Comparison of ENCODE assay signal across 14 cellular contexts in the genomic region with DNA sequence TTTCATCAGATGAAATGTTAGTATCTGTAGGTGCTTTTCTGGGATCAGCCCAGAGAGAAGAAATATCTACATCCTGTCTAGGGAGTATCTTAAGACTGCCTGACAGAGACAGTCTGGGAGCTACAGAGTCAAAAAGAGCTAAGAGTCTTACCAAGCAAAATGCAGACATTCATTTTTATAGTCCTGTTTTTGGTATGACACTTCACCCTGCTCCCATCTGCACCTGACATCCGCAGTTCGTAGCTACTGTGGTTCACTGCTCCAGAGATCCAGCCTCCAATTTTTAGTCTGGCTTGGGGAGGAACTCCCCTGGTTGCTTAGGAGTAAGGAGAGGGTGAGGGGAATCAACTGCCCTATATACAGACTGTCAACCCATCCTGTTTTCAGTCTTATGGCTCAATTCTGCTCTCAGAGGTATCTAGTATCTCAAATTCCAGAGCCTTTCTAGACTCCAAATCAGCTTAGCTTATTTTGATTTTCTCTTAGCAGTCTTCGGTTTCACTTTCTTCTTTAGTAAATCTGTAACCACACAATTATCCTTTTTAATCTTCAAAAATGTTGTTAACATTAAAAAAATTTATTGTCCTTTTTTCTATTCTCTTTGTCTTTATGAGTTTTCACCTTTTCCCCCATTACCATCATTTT.
DNase-seq lines count a peak whose midpoint lies in the region; ATAC-seq and TF ChIP-seq lines count a peak whose summit lies in the region.
"Had no signal": no experiment of that assay in that cellular context is flagged by ENCODE, and none has a peak within 500 bp of the region (broad histone marks: within the 10 kb centered on the region; RNA-seq: fewer than 3 reads in every experiment).

No MANE protein-coding gene starts in this region.

- H3K9me3 ChIP-seq in CD8-positive, alpha-beta T cell (ENCODE audit: low read length): no peaks in the 10 kb centered on the region
- H3K9me3 ChIP-seq: A549 had no signal

- H3K4me3 Mint-ChIP-seq in activated CD4-positive, alpha-beta T cell treated with anti-CD3 and anti-CD28 coated beads, Interleukin-2, amount 10 ng/mL, durations not matched to agents 24 days and 14 days: peak overlapping the region; percentile 18
- no peak overlapping the region for H3K4me3 Mint-ChIP-seq in CD8-positive, alpha-beta T cell
- H3K4me3 Mint-ChIP-seq: activated naive CD4-positive, alpha-beta T cell treated with anti-CD3 and anti-CD28 coated beads, Interleukin-2, amount 50 U/mL, for 24 hours; dendritic cell treated with granulocyte-macrophage colony-stimulating factor and Interleukin-4, amounts not matched to agents 40 ng/mL and 50 ng/mL, for 4 days; memory B cell had no signal

- H3K27me3 Mint-ChIP-seq in activated CD4-positive, alpha-beta T cell treated with anti-CD3 and anti-CD28 coated beads, Interleukin-2, amount 10 ng/mL, durations not matched to agents 24 days and 14 days: peaks cover 36% of the 10 kb centered on the region
- peaks cover 9% of the 10 kb centered on the region for H3K27me3 Mint-ChIP-seq in CD8-positive, alpha-beta T cell (ENCODE audit: low read depth)

- H3K27me3 ChIP-seq in CD8-positive, alpha-beta T cell (ENCODE audit: insufficient read depth, low read length): no peaks in the 10 kb centered on the region

- H3K36me3 ChIP-seq in CD8-positive, alpha-beta T cell (ENCODE audit: insufficient read depth, low read length): no peaks in the 10 kb centered on the region

- no peaks in the 10 kb centered on the region for H3K4me1 ChIP-seq in CD8-positive, alpha-beta T cell (ENCODE audit: insufficient read depth, low read length)
- H3K4me1 ChIP-seq: A549 had no signal

- no peaks in the 10 kb centered on the region for H3K36me3 Mint-ChIP-seq in activated CD4-positive, alpha-beta T cell treated with anti-CD3 and anti-CD28 coated beads, Interleukin-2, amount 10 ng/mL, durations not matched to agents 24 days and 14 days (ENCODE audit: low read depth)
- H3K36me3 Mint-ChIP-seq in CD8-positive, alpha-beta T cell: no peaks in the 10 kb centered on the region
- H3K36me3 Mint-ChIP-seq: activated naive CD4-positive, alpha-beta T cell treated with anti-CD3 and anti-CD28 coated beads, Interleukin-2, amount 50 U/mL, for 24 hours; memory B cell had no signal

- intact Hi-C loops in activated CD4-positive, alpha-beta T cell treated with anti-CD3 and anti-CD28 coated beads, Interleukin-2, amount 10 ng/mL, durations not matched to agents 24 days and 14 days (cut with micrococcal nuclease): no loop called here
- intact Hi-C loops in sciatic nerve (cut with DNase I): no loop called here
- intact Hi-C loops in CD8-positive, alpha-beta T cell (cut with DNase I, micrococcal nuclease): no loop called here

- no peak overlapping the region for H3K27ac ChIP-seq in CD8-positive, alpha-beta T cell (ENCODE audit: low read depth, low read length)
- H3K27ac ChIP-seq: A549, RWPE1, VCaP had no signal

- peaks cover 13% of the 10 kb centered on the region for H3K4me1 Mint-ChIP-seq in activated CD4-positive, alpha-beta T cell treated with anti-CD3 and anti-CD28 coated beads, Interleukin-2, amount 10 ng/mL, durations not matched to agents 24 days and 14 days
- no peaks in the 10 kb centered on the region for H3K4me1 Mint-ChIP-seq in CD8-positive, alpha-beta T cell (ENCODE audit: low read depth)
- H3K4me1 Mint-ChIP-seq: activated naive CD4-positive, alpha-beta T cell treated with anti-CD3 and anti-CD28 coated beads, Interleukin-2, amount 50 U/mL, for 24 hours had no signal

- no peak for DNase-seq in activated CD4-positive, alpha-beta T cell treated with anti-CD3 and anti-CD28 coated beads, Interleukin-2, amount 10 ng/mL, durations not matched to agents 24 days and 14 days
- DNase-seq in activated CD4-positive, alpha-beta T cell treated with anti-CD3 and anti-CD28 coated beads for 1 hour: no peak
- DNase-seq in sciatic nerve (ENCODE audit: low spot score): no peak
- DNase-seq in CD8-positive, alpha-beta T cell: no peak
- DNase-seq in NCI-H748 treated with DMSO at 0.1 percent for 48 hours (lab: John Stamatoyannopoulos, UW): no peak
- DNase-seq in activated T-cell treated with anti-CD3 and anti-CD28 coated beads, Interleukin-2, amount 50 U/mL, for 1 hour: no peak

- POLR2A ChIA-PET in CD8-positive, alpha-beta T cell (lab: Charles Lee): no interaction called here

- CTCF ChIA-PET in CD8-positive, alpha-beta T cell (lab: Charles Lee): interaction anchor here (1.0 kb wide), 1 partner anchor 23 kb away, joined by 3 read pairs; no protein-coding TSS in a partner anchor

- H3K27ac Mint-ChIP-seq in activated CD4-positive, alpha-beta T cell treated with anti-CD3 and anti-CD28 coated beads, Interleukin-2, amount 10 ng/mL, durations not matched to agents 24 days and 14 days: peak overlapping the region; percentile 30
- H3K27ac Mint-ChIP-seq in CD8-positive, alpha-beta T cell: no peak overlapping the region
- H3K27ac Mint-ChIP-seq: activated naive CD4-positive, alpha-beta T cell treated with anti-CD3 and anti-CD28 coated beads, Interleukin-2, amount 50 U/mL, for 24 hours; dendritic cell treated with granulocyte-macrophage colony-stimulating factor and Interleukin-4, amounts not matched to agents 40 ng/mL and 50 ng/mL, for 4 days; memory B cell had no signal

- H3K9me3 Mint-ChIP-seq in activated CD4-positive, alpha-beta T cell treated with anti-CD3 and anti-CD28 coated beads, Interleukin-2, amount 10 ng/mL, durations not matched to agents 24 days and 14 days: no peaks in the 10 kb centered on the region
- H3K9me3 Mint-ChIP-seq in CD8-positive, alpha-beta T cell: no peaks in the 10 kb centered on the region
- H3K9me3 Mint-ChIP-seq: activated naive CD4-positive, alpha-beta T cell treated with anti-CD3 and anti-CD28 coated beads, Interleukin-2, amount 50 U/mL, for 24 hours; memory B cell had no signal

- no peak for TF ChIP-seq CTCF in CD8-positive, alpha-beta T cell (IDR thresholded peaks at IDR 0.05)

- H3K4me3 ChIP-seq in CD8-positive, alpha-beta T cell (ENCODE audit: low read depth, low read length): no peak overlapping the region
- H3K4me3 ChIP-seq: A549 had no signal

- ATAC-seq in GM21723 (IDR thresholded peaks at IDR 0.05; ENCODE audit: unreplicated experiment) (peak; percentile 69), HG03442 (IDR thresholded peaks at IDR 0.05; ENCODE audit: unreplicated experiment) (peak; percentile 59), sciatic nerve (peak; percentile 26)
- no peak for ATAC-seq in CD8-positive, alpha-beta T cell
- ATAC-seq: A549 had no signal
